Comparison of ENCODE assay signal across 17 cellular contexts in genomic region chr11:129412501-129412900, GRCh38. TPM values are rescaled to one million over a fixed set of nuclear protein-coding genes. Genes with fewer than 3 reads are reported as not detected.
DNase-seq lines count a peak whose midpoint lies in the region; ATAC-seq, FAIRE-seq and TF ChIP-seq lines count a peak whose summit lies in the region.
"Had no signal": no experiment of that assay in that cellular context is flagged by ENCODE, and none has a peak within 500 bp of the region (broad histone marks: within the 10 kb centered on the region; RNA-seq: fewer than 3 reads in every experiment).

No MANE protein-coding gene starts in this region.

- H3K4me1 ChIP-seq in Caco-2: peaks cover 19% of the 10 kb centered on the region; the same call in 1 of the 2 replicates
- no peaks in the 10 kb centered on the region for H3K4me1 ChIP-seq in esophagus muscularis mucosa
- H3K4me1 ChIP-seq: BLaER1 had no signal

- peak overlapping the region; percentile 11 for H3K27ac Mint-ChIP-seq in Caco-2 (ENCODE audit: unreplicated experiment)
- no peak overlapping the region for H3K27ac Mint-ChIP-seq in effector memory CD8-positive, alpha-beta T cell
- H3K27ac Mint-ChIP-seq: H9, IgD-negative memory B cell had no signal

- peaks cover 21% of the 10 kb centered on the region for H3K4me1 Mint-ChIP-seq in Caco-2 (ENCODE audit: low read depth, unreplicated experiment)
- H3K4me1 Mint-ChIP-seq in effector memory CD8-positive, alpha-beta T cell (ENCODE audit: low read depth in 2 of 2): no peaks in the 10 kb centered on the region
- H3K4me1 Mint-ChIP-seq: H9, IgD-negative memory B cell had no signal

- H3K36me3 ChIP-seq in Caco-2 (ENCODE audit: control insufficient read depth, insufficient read depth, low read length) (no peaks in the 10 kb centered on the region), esophagus muscularis mucosa (no peaks in the 10 kb centered on the region)
- H3K36me3 ChIP-seq: BLaER1 had no signal

- H3K4me3 ChIP-seq in Caco-2 (ENCODE audit: low read depth, low read length) (no peak overlapping the region), esophagus muscularis mucosa (no peak overlapping the region)
- H3K4me3 ChIP-seq: BLaER1 had no signal

- 72% methylated on average over 4 of the region's 4 CpGs for WGBS in esophagus muscularis mucosa

- H3K9me3 ChIP-seq in Caco-2: no peaks in the 10 kb centered on the region
- no peaks in the 10 kb centered on the region for H3K9me3 ChIP-seq in esophagus muscularis mucosa
- H3K9me3 ChIP-seq: BLaER1 had no signal

- no peak for TF ChIP-seq POLR2A in GM12892 (IDR thresholded peaks at IDR 0.05; ENCODE audit: low read depth, low read length)
- TF ChIP-seq POLR2A in esophagus muscularis mucosa (IDR thresholded peaks at IDR 0.05; ENCODE audit: low read depth): no peak

- TF ChIP-seq CTCF in Caco-2 (IDR thresholded peaks at IDR 0.05; ENCODE audit: insufficient read depth in 1 of 2, low read depth in 1 of 2, low read length in 1 of 2, severe bottlenecking in 1 of 2, unreplicated experiment in 1 of 2) (no peak), esophagus muscularis mucosa (IDR thresholded peaks at IDR 0.05) (no peak)

- H3K27me3 ChIP-seq in Caco-2 (replicated peaks; ENCODE audit: control insufficient read depth, insufficient read depth, low read length): no peaks in the 10 kb centered on the region
- no peaks in the 10 kb centered on the region for H3K27me3 ChIP-seq in esophagus muscularis mucosa
- H3K27me3 ChIP-seq: BLaER1 had no signal

- BruUV-seq in Caco-2 (replicated peaks; lab: Mats Ljungman, UMichigan): no TSS peak

- DNase-seq in Caco-2: peak in 1 of 2 experiments; percentile 42
- no peak for DNase-seq in GM12892 (ENCODE audit: insufficient read length)
- peak; percentile 34 for DNase-seq in NAMALWA (ENCODE audit: low spot score)
- peak in 1 of 2 donors; percentile 39 for DNase-seq in left colon
- DNase-seq in effector memory CD8-positive, alpha-beta T cell: no peak
- no peak for DNase-seq in esophagus muscularis mucosa (ENCODE audit: extremely low spot score)
- DNase-seq: DMS79 treated with DMSO at 0.1 percent for 48 hours, GDM1, H9, NCI-H1048, SIG-M5, T-helper 2 cell had no signal

- FAIRE-seq in GM12892 (lab: Jason Lieb, UNC): peak; percentile 78

- H3K36me3 Mint-ChIP-seq in Caco-2 (ENCODE audit: insufficient read depth, unreplicated experiment): no peaks in the 10 kb centered on the region
- H3K36me3 Mint-ChIP-seq in effector memory CD8-positive, alpha-beta T cell (ENCODE audit: insufficient read depth): no peaks in the 10 kb centered on the region

- intact Hi-C loops in Caco-2 (cut with micrococcal nuclease; ENCODE audit: unreplicated experiment) (no loop called here), left colon (cut with DNase I, micrococcal nuclease) (no loop called here), esophagus muscularis mucosa (cut with DNase I) (no loop called here)

- H3K27me3 Mint-ChIP-seq in Caco-2 (ENCODE audit: insufficient read depth, unreplicated experiment): no peaks in the 10 kb centered on the region
- H3K27me3 Mint-ChIP-seq in effector memory CD8-positive, alpha-beta T cell: peaks cover 3 to 10% of the 10 kb centered on the region in 2 donors
- H3K27me3 Mint-ChIP-seq: IgD-negative memory B cell had no signal

- H3K9me3 Mint-ChIP-seq in Caco-2 (ENCODE audit: unreplicated experiment): peaks cover 8% of the 10 kb centered on the region
- peaks cover 0 to 1% of the 10 kb centered on the region in 2 donors for H3K9me3 Mint-ChIP-seq in effector memory CD8-positive, alpha-beta T cell
- H3K9me3 Mint-ChIP-seq: H9 had no signal

- no peak overlapping the region for H3K4me3 Mint-ChIP-seq in Caco-2 (ENCODE audit: unreplicated experiment)
- no peak overlapping the region for H3K4me3 Mint-ChIP-seq in effector memory CD8-positive, alpha-beta T cell
- H3K4me3 Mint-ChIP-seq: H9, IgD-negative memory B cell had no signal

- CTCF ChIA-PET in Caco-2 (lab: Charles Lee): no interaction called here

- POLR2A ChIA-PET in Caco-2 (lab: Charles Lee): no interaction called here

- no peak for TF ChIP-seq EP300 in esophagus muscularis mucosa (IDR thresholded peaks at IDR 0.05)

- H3K27ac ChIP-seq in esophagus muscularis mucosa (replicated peaks in 1 of 4): no peak overlapping the region
- H3K27ac ChIP-seq: BLaER1 had no signal

- ATAC-seq in left colon (peak; percentile 51), GM19455 (IDR thresholded peaks at IDR 0.05; ENCODE audit: unreplicated experiment) (no peak)
- ATAC-seq in effector memory CD8-positive, alpha-beta T cell (replicated peaks): no peak

RNA-seq across cellular contexts. Expression of gene BARX2, which starts 36.9 kb away (rescaled TPM):
- total RNA-seq in Caco-2 (2022) (0.82 and 1.1 TPM in 2 replicates), left colon (10 to 100 TPM; 11.6 to 31.3 TPM), esophagus muscularis mucosa (not detected)
- 2.2 TPM for polyA plus RNA-seq in GM12892 (2012; ENCODE audit: missing spikeins)
- total RNA-seq: H9, NCI-H460, RPMI7951 had no signal
- polyA plus RNA-seq: IgD-negative memory B cell had no signal
